ENCODE assay signal across 13 cellular contexts in the genomic region with DNA sequence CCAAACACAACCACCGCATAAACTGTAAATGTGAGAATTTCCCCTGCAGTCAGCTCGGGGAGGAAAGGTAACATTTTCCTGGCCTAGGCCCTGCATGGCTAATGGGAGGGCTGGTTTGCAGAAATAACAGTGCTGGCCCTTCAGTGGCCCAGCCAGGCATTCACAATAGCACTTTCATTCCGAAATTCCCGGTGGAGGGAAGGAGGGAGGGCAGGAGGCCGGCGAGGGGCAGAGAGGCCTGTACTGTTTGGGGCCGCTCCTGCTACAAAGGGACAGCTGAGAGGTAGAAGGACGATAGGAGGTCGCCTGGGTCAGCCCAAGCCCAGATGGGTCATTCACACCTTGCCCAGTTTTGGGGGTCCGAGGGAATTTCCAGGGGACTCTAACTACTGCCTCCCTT. TPM values are rescaled to one million over a fixed set of nuclear protein-coding genes. Genes with fewer than 3 reads are reported as not detected.
"Had no signal": no experiment of that assay in that cellular context is flagged by ENCODE, and none has a peak within 500 bp of the region (broad histone marks: within the 10 kb centered on the region; RNA-seq: fewer than 3 reads in every experiment).

No MANE protein-coding gene starts in this region.

- H3K4me3 ChIP-seq: ascending aorta, stomach, tibial nerve had no signal

- H3K27ac ChIP-seq: ascending aorta, stomach, tibial nerve, WERI-Rb-1 had no signal

- H3K36me3 ChIP-seq: stomach, WERI-Rb-1 had no signal

- H3K9me3 Mint-ChIP-seq: activated CD4-positive, alpha-beta memory T cell treated with anti-CD3 and anti-CD28 coated beads, Interleukin-2, amount 10 ng/mL, durations not matched to agents 7 days and 5 days; naive thymus-derived CD4-positive, alpha-beta T cell; T-cell had no signal

- H3K27me3 Mint-ChIP-seq: activated CD4-positive, alpha-beta memory T cell treated with anti-CD3 and anti-CD28 coated beads, Interleukin-2, amount 10 ng/mL, durations not matched to agents 7 days and 5 days had no signal

- H3K4me1 Mint-ChIP-seq: activated CD4-positive, alpha-beta memory T cell treated with anti-CD3 and anti-CD28 coated beads, Interleukin-2, amount 10 ng/mL, durations not matched to agents 7 days and 5 days; activated CD4-positive, alpha-beta T cell treated with anti-CD3 and anti-CD28 coated beads for 36 hours had no signal

- H3K9me3 ChIP-seq: ascending aorta, stomach, tibial nerve had no signal

- H3K27ac Mint-ChIP-seq: activated CD4-positive, alpha-beta memory T cell treated with anti-CD3 and anti-CD28 coated beads, Interleukin-2, amount 10 ng/mL, durations not matched to agents 7 days and 5 days; activated CD4-positive, alpha-beta T cell treated with anti-CD3 and anti-CD28 coated beads for 36 hours; naive thymus-derived CD4-positive, alpha-beta T cell; T-cell had no signal

- ATAC-seq: activated CD4-positive, alpha-beta T cell treated with anti-CD3 and anti-CD28 coated beads for 36 hours; naive thymus-derived CD4-positive, alpha-beta T cell; T-cell had no signal

- H3K4me3 Mint-ChIP-seq: activated CD4-positive, alpha-beta memory T cell treated with anti-CD3 and anti-CD28 coated beads, Interleukin-2, amount 10 ng/mL, durations not matched to agents 7 days and 5 days; activated CD4-positive, alpha-beta T cell treated with anti-CD3 and anti-CD28 coated beads for 36 hours; naive thymus-derived CD4-positive, alpha-beta T cell; T-cell had no signal

- H3K36me3 Mint-ChIP-seq: naive thymus-derived CD4-positive, alpha-beta T cell; T-cell had no signal

- DNase-seq: activated CD4-positive, alpha-beta memory T cell treated with anti-CD3 and anti-CD28 coated beads, Interleukin-2, amount 10 ng/mL, durations not matched to agents 7 days and 5 days; activated CD4-positive, alpha-beta T cell treated with anti-CD3 and anti-CD28 coated beads for 36 hours; activated T-cell treated with anti-CD3 and anti-CD28 coated beads, Interleukin-2, amount 50 U/mL, for 48 hours; effector CD4-positive, alpha-beta T cell; foreskin melanocyte; naive thymus-derived CD4-positive, alpha-beta T cell; stimulated activated CD4-positive, alpha-beta T cell treated with anti-CD3 and anti-CD28 coated beads, Interleukin-15, amount 100 ng/mL, for 24 hours; stimulated activated CD4-positive, alpha-beta T cell treated with anti-CD3 and anti-CD28 coated beads, Interleukin-4, amount 100 ng/mL, for 24 hours; stomach; T-cell; WERI-Rb-1 had no signal

- H3K27me3 ChIP-seq: ascending aorta, tibial nerve had no signal

RNA-seq across cellular contexts. Expression of gene CYP26B1, which starts 11.3 kb away (rescaled TPM):
- total RNA-seq: activated CD4-positive, alpha-beta memory T cell treated with anti-CD3 and anti-CD28 coated beads, Interleukin-2, amount 10 ng/mL, durations not matched to agents 7 days and 5 days; activated CD4-positive, alpha-beta T cell treated with anti-CD3 and anti-CD28 coated beads for 36 hours; naive thymus-derived CD4-positive, alpha-beta T cell had no signal
- polyA plus RNA-seq: naive thymus-derived CD4-positive, alpha-beta T cell had no signal
